ENCODE assay signal across 37 cellular contexts in genomic region chr15:50228866-50229265, GRCh38. TPM values are rescaled to one million over a fixed set of nuclear protein-coding genes. Genes with fewer than 3 reads are reported as not detected.
"Had no signal": no experiment of that assay in that cellular context is flagged by ENCODE, and none has a peak within 500 bp of the region (broad histone marks: within the 10 kb centered on the region; RNA-seq: fewer than 3 reads in every experiment).

No MANE protein-coding gene starts in this region.

- H3K36me3 ChIP-seq: adrenal gland, esophagus squamous epithelium, gastroesophageal sphincter, heart right ventricle had no signal

- H3K4me1 Mint-ChIP-seq: activated B cell treated with CpG ODN at 0.5 μM for 24 hours; activated naive CD8-positive, alpha-beta T cell treated with anti-CD3 and anti-CD28 coated beads for 36 hours; activated naive CD8-positive, alpha-beta T cell treated with anti-CD3 and anti-CD28 coated beads, Interleukin-2, amount 50 U/mL, for 24 hours; activated T-helper 17 cell treated with anti-CD3 and anti-CD28 coated beads, Interleukin-2, amount 50 U/mL, for 72 hours; T-helper 17 cell had no signal

- DNase-seq: activated B cell treated with CpG ODN at 0.5 μM for 24 hours; activated CD4-positive, alpha-beta T cell treated with anti-CD3 and anti-CD28 coated beads for 48 hours; activated CD4-positive, alpha-beta T cell treated with anti-CD3 and anti-CD28 coated beads, Interleukin-2, amount 50 U/mL, for 1 hour; activated CD4-positive, alpha-beta T cell treated with anti-CD3 and anti-CD28 coated beads, Interleukin-2, amount 50 U/mL, for 48 hours; activated CD8-positive, alpha-beta memory T cell treated with anti-CD3 and anti-CD28 coated beads for 24 hours; activated CD8-positive, alpha-beta T cell treated with anti-CD3 and anti-CD28 coated beads for 36 hours; activated effector memory CD4-positive, alpha-beta T cell treated with Interleukin-2 at 50 U/mL for 16 hours; activated gamma-delta T cell treated with Interleukin-2 at 50 U/mL for 16 hours; activated naive CD4-positive, alpha-beta T cell treated with anti-CD3 and anti-CD28 coated beads, Interleukin-2, amount 50 U/mL, for 16 hours; activated naive CD4-positive, alpha-beta T cell treated with Interleukin-2 at 50 U/mL for 16 hours; activated naive CD8-positive, alpha-beta T cell treated with anti-CD3 and anti-CD28 coated beads for 36 hours; activated naive CD8-positive, alpha-beta T cell treated with anti-CD3 and anti-CD28 coated beads, Interleukin-2, amount 50 U/mL, for 24 hours; activated T-cell treated with anti-CD3 and anti-CD28 coated beads, Interleukin-2, amount 50 U/mL, for 4 hours; amygdala; aorta; body of pancreas; caudate nucleus; cortex of kidney; dermis blood vessel endothelial cell; effector CD4-positive, alpha-beta T cell; effector memory CD8-positive, alpha-beta T cell; erythroblast; esophagus squamous epithelium; foreskin melanocyte; heart right ventricle; T-helper 17 cell; T1000 had no signal

- H3K27ac ChIP-seq: adrenal gland, body of pancreas, esophagus squamous epithelium, gastroesophageal sphincter, heart right ventricle, hepatocyte, VCaP had no signal

- H3K27me3 ChIP-seq: adrenal gland, body of pancreas, esophagus squamous epithelium, gastroesophageal sphincter, heart right ventricle, hepatocyte had no signal

- H3K9me3 Mint-ChIP-seq: activated B cell treated with CpG ODN at 0.5 μM for 24 hours; activated CD8-positive, alpha-beta T cell treated with anti-CD3 and anti-CD28 coated beads for 36 hours; activated naive CD8-positive, alpha-beta T cell treated with anti-CD3 and anti-CD28 coated beads for 36 hours; activated naive CD8-positive, alpha-beta T cell treated with anti-CD3 and anti-CD28 coated beads, Interleukin-2, amount 50 U/mL, for 24 hours; activated T-cell treated with anti-CD3 and anti-CD28 coated beads, Interleukin-2, amount 50 U/mL, for 4 hours; activated T-helper 17 cell treated with anti-CD3 and anti-CD28 coated beads, Interleukin-2, amount 50 U/mL, for 72 hours; effector memory CD8-positive, alpha-beta T cell; T-helper 2 cell treated with Interferon-gamma antibody and Interleukin-4, amounts not matched to agents 5 μg/mL and 100 μg/mL, for 36 hours had no signal

- H3K4me3 Mint-ChIP-seq: activated B cell treated with CpG ODN at 0.5 μM for 24 hours; activated CD8-positive, alpha-beta T cell treated with anti-CD3 and anti-CD28 coated beads for 36 hours; activated naive CD8-positive, alpha-beta T cell treated with anti-CD3 and anti-CD28 coated beads for 36 hours; activated naive CD8-positive, alpha-beta T cell treated with anti-CD3 and anti-CD28 coated beads, Interleukin-2, amount 50 U/mL, for 24 hours; activated T-cell treated with anti-CD3 and anti-CD28 coated beads, Interleukin-2, amount 50 U/mL, for 4 hours; activated T-helper 17 cell treated with anti-CD3 and anti-CD28 coated beads, Interleukin-2, amount 50 U/mL, for 72 hours; effector memory CD8-positive, alpha-beta T cell; T-helper 17 cell; T-helper 2 cell treated with Interferon-gamma antibody and Interleukin-4, amounts not matched to agents 5 μg/mL and 100 μg/mL, for 36 hours had no signal

- H3K4me1 ChIP-seq: adrenal gland, body of pancreas, esophagus squamous epithelium, gastroesophageal sphincter, heart right ventricle had no signal

- H3K9me3 ChIP-seq: adrenal gland, body of pancreas, esophagus squamous epithelium, gastroesophageal sphincter, heart right ventricle had no signal

- H3K27me3 Mint-ChIP-seq: activated B cell treated with CpG ODN at 0.5 μM for 24 hours; activated CD8-positive, alpha-beta T cell treated with anti-CD3 and anti-CD28 coated beads for 36 hours; activated naive CD8-positive, alpha-beta T cell treated with anti-CD3 and anti-CD28 coated beads for 36 hours; activated naive CD8-positive, alpha-beta T cell treated with anti-CD3 and anti-CD28 coated beads, Interleukin-2, amount 50 U/mL, for 24 hours; activated T-helper 17 cell treated with anti-CD3 and anti-CD28 coated beads, Interleukin-2, amount 50 U/mL, for 72 hours; effector memory CD8-positive, alpha-beta T cell; T-helper 17 cell had no signal

- H3K27ac Mint-ChIP-seq: activated B cell treated with CpG ODN at 0.5 μM for 24 hours; activated CD8-positive, alpha-beta T cell treated with anti-CD3 and anti-CD28 coated beads for 36 hours; activated naive CD8-positive, alpha-beta T cell treated with anti-CD3 and anti-CD28 coated beads for 36 hours; activated naive CD8-positive, alpha-beta T cell treated with anti-CD3 and anti-CD28 coated beads, Interleukin-2, amount 50 U/mL, for 24 hours; activated T-helper 17 cell treated with anti-CD3 and anti-CD28 coated beads, Interleukin-2, amount 50 U/mL, for 72 hours; effector memory CD8-positive, alpha-beta T cell; T-helper 17 cell; T-helper 2 cell treated with Interferon-gamma antibody and Interleukin-4, amounts not matched to agents 5 μg/mL and 100 μg/mL, for 36 hours had no signal

- H3K4me3 ChIP-seq: adrenal gland, body of pancreas, esophagus squamous epithelium, gastroesophageal sphincter, heart right ventricle, hepatocyte had no signal

RNA-seq across cellular contexts. Expression of gene HDC, which starts 36.7 kb away (rescaled TPM):
- total RNA-seq: activated B cell treated with CpG ODN at 0.5 μM for 24 hours; activated CD8-positive, alpha-beta T cell treated with anti-CD3 and anti-CD28 coated beads for 36 hours; body of pancreas; chondrocyte; dermis blood vessel endothelial cell; fibroblast of lung; fibroblast of villous mesenchyme; glomerular endothelial cell; hepatocyte had no signal
- polyA plus RNA-seq: fibroblast of lung, hepatocyte had no signal

RNA-seq across cellular contexts. Expression of gene SLC27A2, which starts 46.9 kb away (rescaled TPM):
- total RNA-seq: chondrocyte had no signal
- polyA plus RNA-seq: heart right ventricle had no signal
